In genomic region chr5:88713818-88714217, GRCh38 we compare ENCODE assay signal across 29 cellular contexts.
"Had no signal": no experiment of that assay in that cellular context is flagged by ENCODE, and none has a peak within 500 bp of the region (broad histone marks: within the 10 kb centered on the region; RNA-seq: fewer than 3 reads in every experiment).

No MANE protein-coding gene starts in this region.

- ATAC-seq: esophagus mucosa; gastrocnemius medialis; heart right ventricle; left cardiac atrium; left lung; mucosa of descending colon; naive thymus-derived CD8-positive, alpha-beta T cell; sciatic nerve; stimulated activated effector memory CD8-positive, alpha-beta T cell treated with anti-CD3 and anti-CD28 coated beads, Interleukin-12 subunit alpha, Interleukin-12 subunit beta, amount 100 ng/mL, for 72 hours; stimulated activated naive CD8-positive, alpha-beta T cell treated with anti-CD3 and anti-CD28 coated beads, Interleukin-15, Interleukin-2, amounts not matched to agents 100 U/mL and 50 U/mL, for 24 hours had no signal

- H3K27me3 Mint-ChIP-seq: dendritic cell treated with granulocyte-macrophage colony-stimulating factor and Interleukin-4, amounts not matched to agents 40 ng/mL and 50 ng/mL, for 4 days had no signal

- H3K4me1 Mint-ChIP-seq: mesothelial cell of epicardium; naive thymus-derived CD8-positive, alpha-beta T cell; stimulated activated effector memory CD8-positive, alpha-beta T cell treated with anti-CD3 and anti-CD28 coated beads, Interleukin-12 subunit alpha, Interleukin-12 subunit beta, amount 100 ng/mL, for 72 hours had no signal

- H3K9me3 Mint-ChIP-seq: dendritic cell treated with granulocyte-macrophage colony-stimulating factor and Interleukin-4, amounts not matched to agents 40 ng/mL and 50 ng/mL, for 4 days; endodermal cell; mesothelial cell of epicardium; naive thymus-derived CD8-positive, alpha-beta T cell; nephron progenitor cell; stimulated activated effector memory CD8-positive, alpha-beta T cell treated with anti-CD3 and anti-CD28 coated beads, Interleukin-12 subunit alpha, Interleukin-12 subunit beta, amount 100 ng/mL, for 72 hours; type B pancreatic cell had no signal

- DNase-seq: colonic mucosa; effector CD8-positive, alpha-beta T cell; endodermal cell; foreskin fibroblast; gastrocnemius medialis; heart right ventricle; hippocampal formation; left cardiac atrium; left lung; mesenchymal stem cell; mucosa of descending colon; naive thymus-derived CD8-positive, alpha-beta T cell; nephron progenitor cell; nucleus accumbens; stimulated activated CD4-positive, alpha-beta T cell treated with anti-CD3 and anti-CD28 coated beads, Interleukin-2, amount 100 ng/mL, for 24 hours; stimulated activated CD4-positive, alpha-beta T cell treated with anti-CD3 and anti-CD28 coated beads, Interleukin-4, amount 100 ng/mL, for 24 hours; stimulated activated naive CD8-positive, alpha-beta T cell treated with anti-CD3 and anti-CD28 coated beads, Interleukin-15, Interleukin-2, amounts not matched to agents 100 U/mL and 50 U/mL, for 24 hours; substantia nigra; testis; tibial artery had no signal

- H3K27ac Mint-ChIP-seq: dendritic cell treated with granulocyte-macrophage colony-stimulating factor and Interleukin-4, amounts not matched to agents 40 ng/mL and 50 ng/mL, for 4 days; endodermal cell; mesothelial cell of epicardium; naive thymus-derived CD8-positive, alpha-beta T cell; nephron progenitor cell; stimulated activated effector memory CD8-positive, alpha-beta T cell treated with anti-CD3 and anti-CD28 coated beads, Interleukin-12 subunit alpha, Interleukin-12 subunit beta, amount 100 ng/mL, for 72 hours; type B pancreatic cell had no signal

- H3K4me3 Mint-ChIP-seq: dendritic cell treated with granulocyte-macrophage colony-stimulating factor and Interleukin-4, amounts not matched to agents 40 ng/mL and 50 ng/mL, for 4 days; endodermal cell; mesothelial cell of epicardium; naive thymus-derived CD8-positive, alpha-beta T cell; nephron progenitor cell; stimulated activated effector memory CD8-positive, alpha-beta T cell treated with anti-CD3 and anti-CD28 coated beads, Interleukin-12 subunit alpha, Interleukin-12 subunit beta, amount 100 ng/mL, for 72 hours; type B pancreatic cell had no signal

- H3K27ac ChIP-seq: colonic mucosa, epithelial cell of prostate, gastrocnemius medialis, heart right ventricle, left lung, prostate gland, right atrium auricular region, testis, tibial artery had no signal

- H3K36me3 Mint-ChIP-seq: mesothelial cell of epicardium; naive thymus-derived CD8-positive, alpha-beta T cell; stimulated activated effector memory CD8-positive, alpha-beta T cell treated with anti-CD3 and anti-CD28 coated beads, Interleukin-12 subunit alpha, Interleukin-12 subunit beta, amount 100 ng/mL, for 72 hours; type B pancreatic cell had no signal
